In genomic region chrX:104852241-104852640, GRCh38 we compare ENCODE assay signal across 9 cellular contexts.
"Had no signal": no experiment of that assay in that cellular context is flagged by ENCODE, and none has a peak within 500 bp of the region (broad histone marks: within the 10 kb centered on the region; RNA-seq: fewer than 3 reads in every experiment).

No MANE protein-coding gene starts in this region.

- H3K4me3 Mint-ChIP-seq: H9, HFFc6 had no signal

- H3K27ac Mint-ChIP-seq: HFFc6 had no signal

- H3K27ac ChIP-seq: GM23248, HL-60 had no signal

- H3K9ac ChIP-seq: GM23248 had no signal

- ATAC-seq: HCT116, K562 had no signal

- H3K4me3 ChIP-seq: GM23248, K562 had no signal

- DNase-seq: GM23248, H9, HFFc6, IMR-90, Kasumi-1, KG1 had no signal

- H2AFZ ChIP-seq: GM23248 had no signal
